25 cellular contexts compared by ENCODE assay signal in the genomic region with DNA sequence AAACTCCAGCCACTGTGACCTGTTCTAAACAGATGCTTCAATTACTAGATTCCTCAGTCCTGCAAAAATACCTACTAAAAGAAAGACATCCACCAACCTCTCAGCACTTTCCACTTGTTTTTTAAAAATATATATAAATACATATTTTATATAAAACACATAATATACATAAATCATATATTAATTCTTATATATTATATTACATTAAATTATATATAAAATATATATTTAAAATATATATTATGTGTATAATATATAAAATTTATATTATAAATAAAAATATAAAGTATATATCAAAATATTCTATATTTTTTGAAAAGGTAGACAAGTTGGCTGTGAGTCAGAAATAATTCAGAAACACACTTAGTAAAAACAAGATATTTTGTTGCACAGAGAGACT.
"Had no signal": no experiment of that assay in that cellular context is flagged by ENCODE, and none has a peak within 500 bp of the region (broad histone marks: within the 10 kb centered on the region; RNA-seq: fewer than 3 reads in every experiment).

No MANE protein-coding gene starts in this region.

- H3K4me3 ChIP-seq: dorsolateral prefrontal cortex, gastroesophageal sphincter, heart left ventricle, hepatocyte, left lung, psoas muscle, sigmoid colon, spleen, thoracic aorta, tibial nerve, upper lobe of left lung had no signal

- H3K27ac ChIP-seq: dorsolateral prefrontal cortex, epithelial cell of prostate, gastroesophageal sphincter, heart left ventricle, hepatocyte, left lung, psoas muscle, sigmoid colon, spleen, thoracic aorta, tibial nerve, upper lobe of left lung had no signal

- FAIRE-seq: urothelium cell line had no signal

- DNase-seq: dorsolateral prefrontal cortex; effector CD4-positive, alpha-beta T cell; foreskin fibroblast; heart left ventricle; left cardiac atrium; left lung; mammary epithelial cell; mesendoderm; midbrain; naive thymus-derived CD4-positive, alpha-beta T cell; nephron progenitor cell; nucleus accumbens; posterior cingulate gyrus; psoas muscle; right cardiac atrium; sigmoid colon; spleen; stimulated activated naive B cell treated with anti-CD40 and anti-IgM and Interleukin-4, amounts not matched to agents 10 μg/mL and 1 μg/mL and 100 μg/mL, for 72 hours; upper lobe of left lung had no signal

- H3K9me3 ChIP-seq: gastroesophageal sphincter, heart left ventricle, left lung, psoas muscle, sigmoid colon, spleen, thoracic aorta, tibial nerve, upper lobe of left lung had no signal

- H3K27me3 ChIP-seq: dorsolateral prefrontal cortex, gastroesophageal sphincter, heart left ventricle, hepatocyte, left lung, sigmoid colon, spleen, tibial nerve, upper lobe of left lung had no signal

- H3K36me3 ChIP-seq: gastroesophageal sphincter, heart left ventricle, left lung, sigmoid colon, spleen, thoracic aorta, tibial nerve, upper lobe of left lung had no signal

- H3K4me1 ChIP-seq: gastroesophageal sphincter, heart left ventricle, left lung, psoas muscle, sigmoid colon, spleen, tibial nerve, upper lobe of left lung had no signal
